15 cellular contexts compared by ENCODE assay signal in the genomic region with DNA sequence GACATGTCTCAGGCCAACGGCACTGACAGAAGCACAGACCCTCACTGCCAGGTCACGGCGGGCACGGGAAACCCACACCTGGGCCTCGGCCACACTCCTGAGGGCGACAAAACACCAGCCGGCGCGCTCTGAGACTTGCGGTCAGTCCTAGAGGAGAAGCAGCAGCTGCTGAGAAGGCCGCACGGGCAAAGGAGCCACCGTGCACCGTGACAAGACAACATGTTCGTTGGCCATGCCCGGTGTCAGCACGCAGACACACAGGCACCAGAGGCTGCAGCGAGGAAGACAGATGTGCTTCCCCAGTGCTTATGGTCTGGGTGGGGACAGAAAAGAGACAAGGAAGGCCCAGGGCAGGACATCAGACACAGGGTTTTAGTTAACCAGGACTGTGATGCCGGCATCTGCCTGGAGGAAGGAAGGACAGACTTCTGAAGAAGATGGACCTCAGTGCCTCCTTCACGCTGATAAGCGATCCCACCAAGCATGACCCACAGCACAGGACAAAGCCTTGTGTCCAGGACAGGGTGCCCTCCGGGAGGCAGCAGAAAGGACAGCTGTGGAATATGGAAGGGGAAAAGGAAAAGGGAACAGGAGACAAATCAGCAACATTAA.
DNase-seq lines count a peak whose midpoint lies in the region; TF ChIP-seq lines count a peak whose summit lies in the region.
"Had no signal": no experiment of that assay in that cellular context is flagged by ENCODE, and none has a peak within 500 bp of the region (broad histone marks: within the 10 kb centered on the region; RNA-seq: fewer than 3 reads in every experiment).

No MANE protein-coding gene starts in this region.

- H3K36me3 Mint-ChIP-seq in activated CD4-positive, alpha-beta T cell treated with anti-CD3 and anti-CD28 coated beads, Interleukin-2, amount 10 ng/mL, durations not matched to agents 24 days and 14 days (ENCODE audit: low read depth): peaks cover 2% of the 10 kb centered on the region
- H3K36me3 Mint-ChIP-seq in progenitor cell of endocrine pancreas (ENCODE audit: insufficient read depth): no peaks in the 10 kb centered on the region

- peak overlapping the region; percentile 84 for H3K27ac Mint-ChIP-seq in activated CD4-positive, alpha-beta T cell treated with anti-CD3 and anti-CD28 coated beads, Interleukin-2, amount 10 ng/mL, durations not matched to agents 24 days and 14 days
- H3K27ac Mint-ChIP-seq in progenitor cell of endocrine pancreas: peak overlapping the region; percentile 84

- H3K9me3 ChIP-seq in effector memory CD4-positive, alpha-beta T cell (ENCODE audit: control insufficient read depth, low read length): no peaks in the 10 kb centered on the region
- H3K9me3 ChIP-seq: A549, thyroid gland had no signal

- peaks cover 78% of the 10 kb centered on the region for H3K4me1 Mint-ChIP-seq in activated CD4-positive, alpha-beta T cell treated with anti-CD3 and anti-CD28 coated beads, Interleukin-2, amount 10 ng/mL, durations not matched to agents 24 days and 14 days
- peaks cover 56% of the 10 kb centered on the region for H3K4me1 Mint-ChIP-seq in progenitor cell of endocrine pancreas (ENCODE audit: low read depth)

- CTCF ChIA-PET in RWPE1 (lab: Yijun Ruan, JAX): interaction anchor here (0.9 kb wide), 1 partner anchor 11 kb away, joined by 3 read pairs; no protein-coding TSS in a partner anchor

- H3K27me3 ChIP-seq in effector memory CD4-positive, alpha-beta T cell (replicated peaks; ENCODE audit: control insufficient read depth, insufficient read depth, low read length, poor library complexity, severe bottlenecking): no peaks in the 10 kb centered on the region
- H3K27me3 ChIP-seq: thyroid gland had no signal

- peak overlapping the region; percentile 83 for H3K27ac ChIP-seq in RWPE1
- H3K27ac ChIP-seq in effector memory CD4-positive, alpha-beta T cell (ENCODE audit: insufficient read depth, low read length, poor library complexity, severe bottlenecking): peak overlapping the region; percentile 79
- H3K27ac ChIP-seq: A549, thyroid gland had no signal

- H3K4me1 ChIP-seq in effector memory CD4-positive, alpha-beta T cell (ENCODE audit: control insufficient read depth, insufficient read depth, low read length, poor library complexity, severe bottlenecking): peaks cover 81% of the 10 kb centered on the region

- H3K27me3 Mint-ChIP-seq in activated CD4-positive, alpha-beta T cell treated with anti-CD3 and anti-CD28 coated beads, Interleukin-2, amount 10 ng/mL, durations not matched to agents 24 days and 14 days: no peaks in the 10 kb centered on the region
- H3K27me3 Mint-ChIP-seq in progenitor cell of endocrine pancreas: no peaks in the 10 kb centered on the region

- intact Hi-C loops in activated CD4-positive, alpha-beta T cell treated with anti-CD3 and anti-CD28 coated beads, Interleukin-2, amount 10 ng/mL, durations not matched to agents 24 days and 14 days (cut with micrococcal nuclease): loop anchor here (5.0 kb wide), 3 partner anchors 36 to 74 kb away; no protein-coding TSS in a partner anchor

- H3K9me3 Mint-ChIP-seq in activated CD4-positive, alpha-beta T cell treated with anti-CD3 and anti-CD28 coated beads, Interleukin-2, amount 10 ng/mL, durations not matched to agents 24 days and 14 days: no peaks in the 10 kb centered on the region
- H3K9me3 Mint-ChIP-seq in progenitor cell of endocrine pancreas (ENCODE audit: low read depth): no peaks in the 10 kb centered on the region

- POLR2A ChIA-PET in RWPE1 (lab: Yijun Ruan, JAX; ENCODE audit: low non-redundant PET): no interaction called here

- peak overlapping the region; percentile 58 for H3K4me3 Mint-ChIP-seq in activated CD4-positive, alpha-beta T cell treated with anti-CD3 and anti-CD28 coated beads, Interleukin-2, amount 10 ng/mL, durations not matched to agents 24 days and 14 days
- H3K4me3 Mint-ChIP-seq in progenitor cell of endocrine pancreas (ENCODE audit: low read depth): no peak overlapping the region

- no peaks in the 10 kb centered on the region for H3K36me3 ChIP-seq in effector memory CD4-positive, alpha-beta T cell (ENCODE audit: control insufficient read depth, insufficient read depth, low read length)
- H3K36me3 ChIP-seq: thyroid gland had no signal

- DNase-seq in activated CD4-positive, alpha-beta T cell treated with anti-CD3 and anti-CD28 coated beads, Interleukin-2, amount 10 ng/mL, durations not matched to agents 24 days and 14 days: no peak
- no peak for DNase-seq in activated CD4-positive, alpha-beta T cell treated with anti-CD3 and anti-CD28 coated beads, Interleukin-2, amount 50 U/mL, for 1 hour
- no peak for DNase-seq in RWPE1 (ENCODE audit: low spot score)
- DNase-seq in effector memory CD4-positive, alpha-beta T cell: no peak
- no peak for DNase-seq in progenitor cell of endocrine pancreas (ENCODE audit: low spot score, unreplicated experiment)
- no peak for DNase-seq in GDM1 (lab: John Stamatoyannopoulos, UW)
- no peak for DNase-seq in activated CD4-positive, CD25-positive, alpha-beta regulatory T cell (lab: John Stamatoyannopoulos, UW)
- no peak for DNase-seq in NAMALWA (ENCODE audit: low spot score)
- DNase-seq: effector CD8-positive, alpha-beta T cell; EL; head of caudate nucleus; left ventricle myocardium superior; NCI-H446 treated with DMSO at 0.1 percent for 48 hours; thyroid gland had no signal

- no peak overlapping the region for H3K4me3 ChIP-seq in effector memory CD4-positive, alpha-beta T cell (ENCODE audit: insufficient read depth, low read depth, low read length, poor library complexity, severe bottlenecking)
- H3K4me3 ChIP-seq: A549, thyroid gland had no signal

- TF ChIP-seq CTCF in RWPE1 (conservative IDR thresholded peaks at IDR 0.05; ENCODE audit: low read depth) (no peak), progenitor cell of endocrine pancreas (IDR thresholded peaks at IDR 0.05; ENCODE audit: unreplicated experiment) (no peak)
